ENCODE assay signal across 2 cellular contexts in the genomic region with DNA sequence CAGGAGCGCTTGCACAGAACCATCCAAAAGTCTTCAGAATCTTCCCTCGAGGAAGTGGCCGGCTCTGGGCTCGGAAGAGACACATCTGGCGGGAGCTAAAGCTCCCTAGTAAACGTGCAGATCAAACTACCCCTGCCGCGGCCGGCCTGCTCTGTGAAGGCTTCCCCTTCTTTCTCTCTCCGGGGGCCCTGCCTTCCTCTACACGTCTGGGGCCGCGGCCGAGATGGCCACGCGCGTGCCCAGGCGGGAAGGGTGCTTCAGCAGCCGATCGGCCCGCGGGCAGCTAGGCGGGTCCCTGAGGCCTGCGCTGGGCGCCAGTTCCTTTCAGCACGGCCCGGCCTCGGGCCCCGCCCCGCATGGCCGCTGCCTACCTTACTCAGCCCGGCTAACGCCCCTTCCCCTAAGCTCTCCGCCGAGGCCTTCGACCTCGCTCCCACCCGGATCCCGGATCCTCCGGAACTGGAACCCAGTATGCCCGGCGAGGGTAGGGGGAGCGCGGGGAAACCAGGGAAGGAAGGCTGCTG.
TF ChIP-seq lines count a peak whose summit lies in the region.

No MANE protein-coding gene starts in this region.

TF ChIP-seq in K562, 482 proteins besides CTCF, POLR2A, EP300 and RAD21 (continues in another document):
- TF ChIP-seq, protein P1, sequence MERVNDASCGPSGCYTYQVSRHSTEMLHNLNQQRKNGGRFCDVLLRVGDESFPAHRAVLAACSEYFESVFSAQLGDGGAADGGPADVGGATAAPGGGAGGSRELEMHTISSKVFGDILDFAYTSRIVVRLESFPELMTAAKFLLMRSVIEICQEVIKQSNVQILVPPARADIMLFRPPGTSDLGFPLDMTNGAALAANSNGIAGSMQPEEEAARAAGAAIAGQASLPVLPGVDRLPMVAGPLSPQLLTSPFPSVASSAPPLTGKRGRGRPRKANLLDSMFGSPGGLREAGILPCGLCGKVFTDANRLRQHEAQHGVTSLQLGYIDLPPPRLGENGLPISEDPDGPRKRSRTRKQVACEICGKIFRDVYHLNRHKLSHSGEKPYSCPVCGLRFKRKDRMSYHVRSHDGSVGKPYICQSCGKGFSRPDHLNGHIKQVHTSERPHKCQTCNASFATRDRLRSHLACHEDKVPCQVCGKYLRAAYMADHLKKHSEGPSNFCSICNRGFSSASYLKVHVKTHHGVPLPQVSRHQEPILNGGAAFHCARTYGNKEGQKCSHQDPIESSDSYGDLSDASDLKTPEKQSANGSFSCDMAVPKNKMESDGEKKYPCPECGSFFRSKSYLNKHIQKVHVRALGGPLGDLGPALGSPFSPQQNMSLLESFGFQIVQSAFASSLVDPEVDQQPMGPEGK (CRISPR knock-in tag; IDR thresholded peaks at IDR 0.05; ENCODE audit: borderline replicate concordance) = no peak
- TF ChIP-seq ZNF253 (CRISPR knock-in tag; conservative IDR thresholded peaks at IDR 0.05) (no peak), ASH1L (IDR thresholded peaks at IDR 0.05; ENCODE audit: borderline replicate concordance, low read depth, partially characterized antibody) (no peak), TAF9B (IDR thresholded peaks at IDR 0.05; ENCODE audit: partially characterized antibody) (no peak), GABPB1 (CRISPR knock-in tag; IDR thresholded peaks at IDR 0.05) (no peak), SMARCE1 (IDR thresholded peaks at IDR 0.05) (no peak), NFXL1 (CRISPR knock-in tag; IDR thresholded peaks at IDR 0.05) (no peak), KHSRP (IDR thresholded peaks at IDR 0.05) (no peak), CCNT2 (IDR thresholded peaks at IDR 0.05; ENCODE audit: borderline replicate concordance, extremely low read depth, insufficient read length, low read depth, low read length) (peak; percentile 1), EHMT2 (IDR thresholded peaks at IDR 0.05) (no peak), RHOXF2B (CRISPR knock-in tag; conservative IDR thresholded peaks at IDR 0.05) (no peak), STAG1 (CRISPR knock-in tag; IDR thresholded peaks at IDR 0.05; ENCODE audit: borderline replicate concordance) (no peak), HDAC1 (IDR thresholded peaks at IDR 0.05) (peak in 1 of 2 experiments; percentile 32; a peak in 1 of 4 replicates), ZNF717 (CRISPR knock-in tag; IDR thresholded peaks at IDR 0.05) (no peak), FIP1L1 (IDR thresholded peaks at IDR 0.05; ENCODE audit: low read depth, low read length, poor library complexity, severe bottlenecking) (peak; percentile 26), KAT7 (CRISPR knock-in tag; IDR thresholded peaks at IDR 0.05; ENCODE audit: borderline replicate concordance) (0 out of 2 replicates have a peak, but pooled peaks have one; percentile 17)
- TF ChIP-seq, protein P2, sequence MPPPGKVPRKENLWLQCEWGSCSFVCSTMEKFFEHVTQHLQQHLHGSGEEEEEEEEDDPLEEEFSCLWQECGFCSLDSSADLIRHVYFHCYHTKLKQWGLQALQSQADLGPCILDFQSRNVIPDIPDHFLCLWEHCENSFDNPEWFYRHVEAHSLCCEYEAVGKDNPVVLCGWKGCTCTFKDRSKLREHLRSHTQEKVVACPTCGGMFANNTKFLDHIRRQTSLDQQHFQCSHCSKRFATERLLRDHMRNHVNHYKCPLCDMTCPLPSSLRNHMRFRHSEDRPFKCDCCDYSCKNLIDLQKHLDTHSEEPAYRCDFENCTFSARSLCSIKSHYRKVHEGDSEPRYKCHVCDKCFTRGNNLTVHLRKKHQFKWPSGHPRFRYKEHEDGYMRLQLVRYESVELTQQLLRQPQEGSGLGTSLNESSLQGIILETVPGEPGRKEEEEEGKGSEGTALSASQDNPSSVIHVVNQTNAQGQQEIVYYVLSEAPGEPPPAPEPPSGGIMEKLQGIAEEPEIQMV (tag; conservative IDR thresholded peaks at IDR 0.05; ENCODE audit: low read depth) = no peak
- TF ChIP-seq, protein P3, sequence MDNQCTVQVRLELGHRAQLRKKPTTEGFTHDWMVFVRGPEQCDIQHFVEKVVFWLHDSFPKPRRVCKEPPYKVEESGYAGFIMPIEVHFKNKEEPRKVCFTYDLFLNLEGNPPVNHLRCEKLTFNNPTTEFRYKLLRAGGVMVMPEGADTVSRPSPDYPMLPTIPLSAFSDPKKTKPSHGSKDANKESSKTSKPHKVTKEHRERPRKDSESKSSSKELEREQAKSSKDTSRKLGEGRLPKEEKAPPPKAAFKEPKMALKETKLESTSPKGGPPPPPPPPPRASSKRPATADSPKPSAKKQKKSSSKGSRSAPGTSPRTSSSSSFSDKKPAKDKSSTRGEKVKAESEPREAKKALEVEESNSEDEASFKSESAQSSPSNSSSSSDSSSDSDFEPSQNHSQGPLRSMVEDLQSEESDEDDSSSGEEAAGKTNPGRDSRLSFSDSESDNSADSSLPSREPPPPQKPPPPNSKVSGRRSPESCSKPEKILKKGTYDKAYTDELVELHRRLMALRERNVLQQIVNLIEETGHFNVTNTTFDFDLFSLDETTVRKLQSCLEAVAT (IDR thresholded peaks at IDR 0.05) = 0 out of 4 replicates have a peak, but pooled peaks of 1 of the 2 experiments have one; percentile 22
- TF ChIP-seq, protein P4, sequence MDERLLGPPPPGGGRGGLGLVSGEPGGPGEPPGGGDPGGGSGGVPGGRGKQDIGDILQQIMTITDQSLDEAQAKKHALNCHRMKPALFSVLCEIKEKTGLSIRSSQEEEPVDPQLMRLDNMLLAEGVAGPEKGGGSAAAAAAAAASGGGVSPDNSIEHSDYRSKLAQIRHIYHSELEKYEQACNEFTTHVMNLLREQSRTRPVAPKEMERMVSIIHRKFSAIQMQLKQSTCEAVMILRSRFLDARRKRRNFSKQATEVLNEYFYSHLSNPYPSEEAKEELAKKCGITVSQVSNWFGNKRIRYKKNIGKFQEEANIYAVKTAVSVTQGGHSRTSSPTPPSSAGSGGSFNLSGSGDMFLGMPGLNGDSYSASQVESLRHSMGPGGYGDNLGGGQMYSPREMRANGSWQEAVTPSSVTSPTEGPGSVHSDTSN (CRISPR knock-in tag; IDR thresholded peaks at IDR 0.05; ENCODE audit: low read depth) = no peak
- TF ChIP-seq, protein P4 (tag; conservative IDR thresholded peaks at IDR 0.05; ENCODE audit: low read depth) = no peak

TF ChIP-seq in GM12891, 5 proteins besides CTCF, POLR2A, EP300 and RAD21 (continued from another document):
- TF ChIP-seq PAX5 (IDR thresholded peaks at IDR 0.05; ENCODE audit: insufficient read depth, low read length, severe bottlenecking) (no peak), POU2F2 (IDR thresholded peaks at IDR 0.05; ENCODE audit: low read depth, low read length) (no peak), TAF1 (IDR thresholded peaks at IDR 0.05; ENCODE audit: low read depth, low read length) (no peak), SPI1 (IDR thresholded peaks at IDR 0.05; ENCODE audit: low read depth, low read length) (no peak)
TF ChIP-seq in GM12891: peak in this region for 0.
